1 cellular context compared by ENCODE assay signal in genomic region chr14:36658091-36659009, GRCh38.
TF ChIP-seq lines count a peak whose summit lies in the region.

No MANE protein-coding gene starts in this region.

TF ChIP-seq in SK-N-SH treated with all-trans-retinoic acid at 6 μM for 48 hours, 23 proteins besides CTCF, POLR2A, EP300 and RAD21 (continued from another document):
- TF ChIP-seq CSRNP3 (CRISPR knock-in tag; IDR thresholded peaks at IDR 0.05) (no peak), TOX (CRISPR knock-in tag; IDR thresholded peaks at IDR 0.05; ENCODE audit: borderline replicate concordance) (no peak), OSR1 (CRISPR knock-in tag; IDR thresholded peaks at IDR 0.05) (no peak), ZNF70 (CRISPR knock-in tag; IDR thresholded peaks at IDR 0.05) (no peak), ARNTL (CRISPR knock-in tag; IDR thresholded peaks at IDR 0.05; ENCODE audit: borderline replicate concordance, low read depth) (no peak), PPARA (CRISPR knock-in tag; IDR thresholded peaks at IDR 0.05; ENCODE audit: borderline replicate concordance) (no peak), RARB (CRISPR knock-in tag; IDR thresholded peaks at IDR 0.05) (no peak), ZFP3 (CRISPR knock-in tag; IDR thresholded peaks at IDR 0.05) (no peak)
